21 cellular contexts compared by ENCODE assay signal in genomic region chr4:123235431-123235830, GRCh38.
DNase-seq lines count a peak whose midpoint lies in the region; ATAC-seq, FAIRE-seq and TF ChIP-seq lines count a peak whose summit lies in the region.
"Had no signal": no experiment of that assay in that cellular context is flagged by ENCODE, and none has a peak within 500 bp of the region (broad histone marks: within the 10 kb centered on the region; RNA-seq: fewer than 3 reads in every experiment).

No MANE protein-coding gene starts in this region.

- no peak for ATAC-seq in HG02588 (IDR thresholded peaks at IDR 0.05; ENCODE audit: unreplicated experiment)
- ATAC-seq: natural killer cell treated with Interleukin-12 subunit alpha and Interleukin-12 subunit beta and Interleukin-15 and Interleukin-18, amount 100 ng/mL, for 72 hours; stimulated activated naive B cell treated with anti-CD40 and anti-IgM and Interleukin-4, amounts not matched to agents 10 μg/mL and 1 μg/mL and 100 μg/mL, for 72 hours had no signal

- H3K4me3 ChIP-seq in astrocyte of the spinal cord (ENCODE audit: low read depth, low read length) = no peak overlapping the region
- H3K4me3 ChIP-seq in neural progenitor cell = no peak overlapping the region
- H3K4me3 ChIP-seq: coronary artery, SK-N-MC had no signal

- H2AFZ ChIP-seq in neural progenitor cell (replicated peaks) = no peak overlapping the region

- H3K36me3 ChIP-seq in neural progenitor cell = no peaks in the 10 kb centered on the region

- no peaks in the 10 kb centered on the region for H4K20me1 ChIP-seq in neural progenitor cell (ENCODE audit: low read depth)

- peaks cover 16% of the 10 kb centered on the region for H3K4me1 ChIP-seq in neural progenitor cell

- H3K27ac ChIP-seq in neural progenitor cell = no peak overlapping the region
- H3K27ac ChIP-seq: coronary artery, epithelial cell of prostate, KMS-11, SK-N-MC had no signal

- H3K79me2 ChIP-seq in neural progenitor cell (ENCODE audit: low read depth) = no peaks in the 10 kb centered on the region

- no peak for FAIRE-seq in HTR-8/SVneo (lab: Jason Lieb, UNC)
- FAIRE-seq: GM12892 had no signal

- no peaks in the 10 kb centered on the region for H3K9me3 ChIP-seq in neural progenitor cell (ENCODE audit: low read depth)
- H3K9me3 ChIP-seq: Caco-2 had no signal

- H3F3A ChIP-seq in neural progenitor cell (ENCODE audit: low read depth) = no peaks in the 10 kb centered on the region

- H3K9ac ChIP-seq in neural progenitor cell = no peak overlapping the region
- H3K9ac ChIP-seq: KMS-11 had no signal

- H3K4me2 ChIP-seq in neural progenitor cell = no peak overlapping the region
- H3K4me2 ChIP-seq: KMS-11 had no signal

- H3K4me1 Mint-ChIP-seq in mesothelial cell of epicardium = peaks cover 24% of the 10 kb centered on the region
- peaks cover 9% of the 10 kb centered on the region for H3K4me1 Mint-ChIP-seq in neural progenitor cell

- peaks cover 11% of the 10 kb centered on the region for H3K9me3 Mint-ChIP-seq in mesothelial cell of epicardium
- H3K9me3 Mint-ChIP-seq in neural progenitor cell = peaks cover 9% of the 10 kb centered on the region
- H3K9me3 Mint-ChIP-seq: activated T-helper 2 cell treated with anti-CD3 and anti-CD28 coated beads, Interferon-gamma antibody, Interleukin-2, Interleukin-4, amounts not matched to agents 10 μg/mL and 5 μg/mL and 100 μg/mL, durations not matched to agents 14 hours and 24 hours and 36 hours; natural killer cell treated with Interleukin-12 subunit alpha and Interleukin-12 subunit beta and Interleukin-15 and Interleukin-18, amount 100 ng/mL, for 72 hours had no signal

- no peak overlapping the region for H3K27ac Mint-ChIP-seq in mesothelial cell of epicardium
- H3K27ac Mint-ChIP-seq in neural progenitor cell = no peak overlapping the region
- H3K27ac Mint-ChIP-seq: activated T-helper 2 cell treated with anti-CD3 and anti-CD28 coated beads, Interferon-gamma antibody, Interleukin-2, Interleukin-4, amounts not matched to agents 10 μg/mL and 5 μg/mL and 100 μg/mL, durations not matched to agents 14 hours and 24 hours and 36 hours; natural killer cell treated with Interleukin-12 subunit alpha and Interleukin-12 subunit beta and Interleukin-15 and Interleukin-18, amount 100 ng/mL, for 72 hours; stimulated activated naive B cell treated with anti-CD40 and anti-IgM and Interleukin-4, amounts not matched to agents 10 μg/mL and 1 μg/mL and 100 μg/mL, for 72 hours had no signal

- no peaks in the 10 kb centered on the region for H3K27me3 Mint-ChIP-seq in mesothelial cell of epicardium (ENCODE audit: low read depth)
- H3K27me3 Mint-ChIP-seq in neural progenitor cell (ENCODE audit: insufficient read depth, low read depth) = no peaks in the 10 kb centered on the region
- H3K27me3 Mint-ChIP-seq: natural killer cell treated with Interleukin-12 subunit alpha and Interleukin-12 subunit beta and Interleukin-15 and Interleukin-18, amount 100 ng/mL, for 72 hours; stimulated activated naive B cell treated with anti-CD40 and anti-IgM and Interleukin-4, amounts not matched to agents 10 μg/mL and 1 μg/mL and 100 μg/mL, for 72 hours had no signal

- no peak for TF ChIP-seq CTCF in astrocyte of the spinal cord (IDR thresholded peaks at IDR 0.05; ENCODE audit: low read depth, low read length)
- TF ChIP-seq CTCF in mesothelial cell of epicardium (IDR thresholded peaks at IDR 0.05; ENCODE audit: unreplicated experiment) = no peak
- no peak for TF ChIP-seq CTCF in neural progenitor cell (IDR thresholded peaks at IDR 0.05)

- DNase-seq in ACHN (peak; percentile 24), HTR-8/SVneo (ENCODE audit: insufficient read length, low spot score) (peak; percentile 19), astrocyte of the spinal cord (ENCODE audit: low read depth, low spot score) (peak; percentile 38), myocyte (ENCODE audit: low read depth) (peak; percentile 51), mesothelial cell of epicardium (ENCODE audit: low spot score in 2 of 2, unreplicated experiment in 2 of 2) (no peak), neural progenitor cell (ENCODE audit: low spot score) (no peak), NCI-H345 treated with DMSO at 0.1 percent for 48 hours (lab: John Stamatoyannopoulos, UW; ENCODE audit: unreplicated experiment) (no peak)
- DNase-seq: amniotic stem cell; Caco-2; GDM1; NCI-H1105 treated with DMSO at 0.1 percent for 48 hours; NCI-H748 treated with DMSO at 0.1 percent for 48 hours; stimulated activated naive B cell treated with anti-CD40 and anti-IgM and Interleukin-4, amounts not matched to agents 10 μg/mL and 1 μg/mL and 100 μg/mL, for 72 hours had no signal

- in situ Hi-C loops in ACHN (cut with HindIII; ENCODE audit: low pct_ligation_motif_present, low pct_unique_long_range_greater_than_20kb, low sequenced_read_pairs) = no loop called here
- in situ Hi-C loops in astrocyte of the spinal cord (cut with HindIII; ENCODE audit: low sequenced_read_pairs) = no loop called here

- peaks cover 14% of the 10 kb centered on the region for H3K36me3 Mint-ChIP-seq in mesothelial cell of epicardium
- H3K36me3 Mint-ChIP-seq in neural progenitor cell = peaks cover 13% of the 10 kb centered on the region

- no peaks in the 10 kb centered on the region for H3K27me3 ChIP-seq in neural progenitor cell

- H3K4me3 Mint-ChIP-seq in mesothelial cell of epicardium = no peak overlapping the region
- no peak overlapping the region for H3K4me3 Mint-ChIP-seq in neural progenitor cell
- H3K4me3 Mint-ChIP-seq: natural killer cell treated with Interleukin-12 subunit alpha and Interleukin-12 subunit beta and Interleukin-15 and Interleukin-18, amount 100 ng/mL, for 72 hours; stimulated activated naive B cell treated with anti-CD40 and anti-IgM and Interleukin-4, amounts not matched to agents 10 μg/mL and 1 μg/mL and 100 μg/mL, for 72 hours had no signal

Comparison
In these comparisons a context has a peak if more than half of its experiments do, and no peak if none do; other contexts are left out.
1. DNase-seq: peak in ACHN (single experiment), HTR-8/SVneo (single experiment), astrocyte of the spinal cord (single experiment) and myocyte (single experiment); none in mesothelial cell of epicardium (0 of 2), neural progenitor cell (single experiment) and NCI-H345 treated with DMSO at 0.1 percent for 48 hours (single experiment).